Comparison of ENCODE assay signal across 13 cellular contexts in genomic region chr1:154531950-154532349, GRCh38. TPM values are rescaled to one million over a fixed set of nuclear protein-coding genes. Genes with fewer than 3 reads are reported as not detected.
"Had no signal": no experiment of that assay in that cellular context is flagged by ENCODE, and none has a peak within 500 bp of the region (broad histone marks: within the 10 kb centered on the region; RNA-seq: fewer than 3 reads in every experiment).

No MANE protein-coding gene starts in this region.

RNA-seq across cellular contexts. Expression of gene SHE, which starts 29.7 kb away (rescaled TPM):
- total RNA-seq: activated naive CD4-positive, alpha-beta T cell treated with anti-CD3 and anti-CD28 coated beads for 36 hours; activated naive CD4-positive, alpha-beta T cell treated with anti-CD3 and anti-CD28 coated beads, Interleukin-2, amount 50 U/mL, for 72 hours; activated naive CD8-positive, alpha-beta T cell treated with anti-CD3 and anti-CD28 coated beads for 36 hours; activated naive CD8-positive, alpha-beta T cell treated with anti-CD3 and anti-CD28 coated beads, Interleukin-2, amount 10 ng/mL, durations not matched to agents 7 days and 5 days; activated T-helper 1 cell treated with anti-CD3 and anti-CD28 coated beads, Interleukin-12 subunit alpha, Interleukin-12 subunit beta, Interleukin-2, Interleukin-4 antibody, amounts not matched to agents 30 ng/mL and 10 ng/mL and 1 ng/mL, durations not matched to agents 14 hours and 24 hours and 36 hours; astrocyte; bronchial epithelial cell had no signal

RNA-seq across cellular contexts. Expression of gene TDRD10, which starts 29.9 kb away (rescaled TPM):
- total RNA-seq: activated naive CD4-positive, alpha-beta T cell treated with anti-CD3 and anti-CD28 coated beads for 36 hours; activated naive CD4-positive, alpha-beta T cell treated with anti-CD3 and anti-CD28 coated beads, Interleukin-2, amount 50 U/mL, for 72 hours; activated naive CD8-positive, alpha-beta T cell treated with anti-CD3 and anti-CD28 coated beads for 36 hours; activated naive CD8-positive, alpha-beta T cell treated with anti-CD3 and anti-CD28 coated beads, Interleukin-2, amount 10 ng/mL, durations not matched to agents 7 days and 5 days; activated T-cell treated with anti-CD3 and anti-CD28 coated beads, Interleukin-2, amount 50 U/mL, for 4 hours; activated T-helper 1 cell treated with anti-CD3 and anti-CD28 coated beads, Interleukin-12 subunit alpha, Interleukin-12 subunit beta, Interleukin-2, Interleukin-4 antibody, amounts not matched to agents 30 ng/mL and 10 ng/mL and 1 ng/mL, durations not matched to agents 14 hours and 24 hours and 36 hours; activated T-helper 17 cell treated with anti-CD3 and anti-CD28 coated beads, Interleukin-2, amount 50 U/mL, for 72 hours; activated T-helper 2 cell treated with anti-CD3 and anti-CD28 coated beads, Interferon-gamma antibody, Interleukin-2, Interleukin-4, amounts not matched to agents 10 μg/mL and 5 μg/mL and 100 μg/mL, durations not matched to agents 14 hours and 24 hours and 36 hours; astrocyte had no signal

RNA-seq across cellular contexts. Expression of gene CHRNB2, which starts 35.6 kb away (rescaled TPM):
- total RNA-seq: activated naive CD4-positive, alpha-beta T cell treated with anti-CD3 and anti-CD28 coated beads for 36 hours; activated naive CD8-positive, alpha-beta T cell treated with anti-CD3 and anti-CD28 coated beads for 36 hours; activated naive CD8-positive, alpha-beta T cell treated with anti-CD3 and anti-CD28 coated beads, Interleukin-2, amount 10 ng/mL, durations not matched to agents 7 days and 5 days; activated T-helper 1 cell treated with anti-CD3 and anti-CD28 coated beads, Interleukin-12 subunit alpha, Interleukin-12 subunit beta, Interleukin-2, Interleukin-4 antibody, amounts not matched to agents 30 ng/mL and 10 ng/mL and 1 ng/mL, durations not matched to agents 14 hours and 24 hours and 36 hours; activated T-helper 2 cell treated with anti-CD3 and anti-CD28 coated beads, Interferon-gamma antibody, Interleukin-2, Interleukin-4, amounts not matched to agents 10 μg/mL and 5 μg/mL and 100 μg/mL, durations not matched to agents 14 hours and 24 hours and 36 hours; aorta; ascending aorta; bronchial epithelial cell; chondrocyte had no signal
